8 cellular contexts compared by ENCODE assay signal in the genomic region with DNA sequence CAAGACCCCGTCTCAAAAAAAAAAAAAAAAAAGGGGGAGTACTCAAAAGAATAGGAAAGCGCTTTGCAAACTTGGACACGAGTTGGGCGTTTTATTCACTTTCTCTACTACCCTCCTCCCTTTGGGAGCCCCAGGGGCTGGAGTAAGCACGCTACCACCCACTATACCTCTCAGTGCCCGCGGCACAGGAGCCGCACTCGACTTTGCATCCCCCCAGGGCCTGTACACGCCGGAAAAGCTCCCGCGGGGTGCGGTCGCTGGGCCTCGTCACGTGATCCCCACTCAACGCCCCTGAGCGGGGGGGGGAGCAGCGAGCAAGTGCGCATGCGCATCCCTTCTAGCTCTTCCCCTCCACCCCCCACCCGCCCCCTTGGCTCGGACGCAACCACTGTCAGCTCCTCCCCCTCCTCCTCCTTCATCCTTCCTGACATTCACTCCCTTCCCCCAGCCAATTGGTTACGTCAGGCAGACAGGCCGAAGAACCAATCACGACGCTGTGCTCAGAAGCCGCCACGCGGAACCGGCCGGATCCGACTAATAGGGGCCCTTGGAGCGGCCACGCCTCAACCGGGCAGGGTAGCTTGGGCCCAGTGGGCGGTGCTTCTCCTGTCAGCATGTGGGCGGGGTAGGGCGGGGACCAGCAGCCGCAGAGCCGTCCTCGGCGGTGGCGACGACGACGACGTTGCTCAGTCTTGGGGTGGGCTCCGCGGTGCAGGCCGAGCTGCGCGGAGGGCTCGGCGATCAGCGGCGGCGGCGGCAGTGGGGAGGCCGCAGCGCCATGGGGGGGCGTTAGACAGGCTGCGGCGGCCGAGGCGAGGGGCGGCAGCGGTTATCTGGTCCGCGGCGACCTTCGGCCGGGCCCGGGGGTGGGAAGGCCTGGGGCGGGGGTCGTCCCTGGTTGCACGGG.
DNase-seq lines count a peak whose midpoint lies in the region; ATAC-seq and TF ChIP-seq lines count a peak whose summit lies in the region.

A gene with protein sequence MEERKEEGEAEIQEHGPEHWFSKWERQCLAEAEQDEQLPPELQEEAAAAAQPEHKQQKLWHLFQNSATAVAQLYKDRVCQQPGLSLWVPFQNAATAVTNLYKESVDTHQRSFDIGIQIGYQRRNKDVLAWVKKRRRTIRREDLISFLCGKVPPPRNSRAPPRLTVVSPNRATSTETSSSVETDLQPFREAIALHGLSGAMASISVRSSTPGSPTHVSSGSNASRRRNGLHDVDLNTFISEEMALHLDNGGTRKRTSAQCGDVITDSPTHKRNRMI (plus strand): TSS at position 685 of the 907 bp plus-strand sequence. CDS start 401 bp downstream, outside the sequence.

- peak; percentile 99 for DNase-seq in AG09309 (ENCODE audit: low read depth)
- DNase-seq in NCI-H446 (lab: John Stamatoyannopoulos, UW), result peak; percentile 97 to 99
- DNase-seq in cerebellar cortex (ENCODE audit: low spot score), result peak; percentile 100
- peak; percentile 100 for DNase-seq in islet precursor cell
- peak; percentile 96 to 100 (median 99) for DNase-seq in stimulated activated CD4-positive, alpha-beta T cell treated with anti-CD3 and anti-CD28 coated beads, Interleukin-12 subunit alpha, Interleukin-12 subunit beta, amount 100 ng/mL, for 48 hours (ENCODE audit: low read depth in 2 of 3, low spot score in 1 of 3)

- peak within 1 kb of the TSS; percentile 79 for H3K4me3 ChIP-seq in AG09309 (ENCODE audit: control insufficient read depth, low read depth, low read length)

- ATAC-seq in GM19025 (IDR thresholded peaks at IDR 0.05; ENCODE audit: low read depth, unreplicated experiment), result peak; percentile 87
- ATAC-seq in HG03342 (IDR thresholded peaks at IDR 0.05; ENCODE audit: unreplicated experiment), result peak; percentile 91
- ATAC-seq in activated CD4-positive, CD25-positive, alpha-beta regulatory T cell treated with anti-CD3 and anti-CD28 coated beads, Interleukin-2, amount 50 U/mL, for 24 hours, result peak; percentile 92 to 93

- no peak for TF ChIP-seq CTCF in AG09309 (IDR thresholded peaks at IDR 0.05; ENCODE audit: control insufficient read depth, insufficient read depth, low read depth, low read length, missing control alignments)

Comparison
In these comparisons a context has a peak if more than half of its experiments do, and no peak if none do; other contexts are left out.
1. Peak in every context shown above with its lines: DNase-seq, ATAC-seq and H3K4me3 ChIP-seq.